Comparison of ENCODE assay signal across 29 cellular contexts in the genomic region with DNA sequence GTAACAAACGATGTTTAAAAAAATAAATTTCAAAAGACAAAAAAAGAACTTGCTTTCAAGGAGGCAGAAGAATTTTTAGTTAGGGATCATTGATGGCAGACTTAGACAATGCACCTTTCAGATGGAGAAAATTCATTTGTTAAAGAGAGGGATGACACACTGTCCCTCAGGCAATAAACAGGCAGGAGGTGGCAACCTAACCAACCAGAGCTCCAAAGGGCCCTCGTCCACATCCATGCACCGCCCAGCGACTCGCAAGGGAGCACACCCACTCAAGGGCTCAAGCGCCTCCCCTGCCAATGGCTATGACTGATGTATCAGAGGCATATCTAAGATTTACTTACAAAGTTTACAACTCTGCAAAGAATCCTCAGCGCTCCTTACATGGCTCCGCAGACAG.
"Had no signal": no experiment of that assay in that cellular context is flagged by ENCODE, and none has a peak within 500 bp of the region (broad histone marks: within the 10 kb centered on the region; RNA-seq: fewer than 3 reads in every experiment).

No MANE protein-coding gene starts in this region.

- DNase-seq: activated B cell treated with CpG ODN at 0.5 μM for 24 hours; activated CD4-positive, alpha-beta T cell treated with anti-CD3 and anti-CD28 coated beads, Interleukin-2, amount 50 U/mL, for 1 hour; activated CD8-positive, alpha-beta T cell treated with anti-CD3 and anti-CD28 coated beads for 36 hours; activated naive CD4-positive, alpha-beta T cell; activated T-cell treated with anti-CD3 and anti-CD28 coated beads for 4 hours; activated T-cell treated with anti-CD3 and anti-CD28 coated beads, Interleukin-2, amount 50 U/mL, for 72 hours; endodermal cell; heart left ventricle; hypothalamus; naive thymus-derived CD8-positive, alpha-beta T cell; nucleus accumbens; pancreas; retina; stimulated activated CD4-positive, alpha-beta T cell treated with anti-CD3 and anti-CD28 coated beads, Interleukin-4, amount 100 ng/mL, for 24 hours; stomach; thyroid gland; upper lobe of left lung had no signal

- H3K27me3 ChIP-seq: breast epithelium, heart left ventricle, pancreas, stomach, thyroid gland, upper lobe of left lung, vagina had no signal

- H3K27ac ChIP-seq: breast epithelium, heart left ventricle, pancreas, prostate gland, skin epidermis, stomach, thyroid gland, upper lobe of left lung, vagina had no signal

- H3K27ac Mint-ChIP-seq: activated B cell treated with CpG ODN at 0.5 μM for 24 hours; activated CD8-positive, alpha-beta T cell treated with anti-CD3 and anti-CD28 coated beads for 36 hours; activated T-cell treated with anti-CD3 and anti-CD28 coated beads, Interleukin-2, amount 50 U/mL, for 72 hours; dendritic cell treated with granulocyte-macrophage colony-stimulating factor and Interleukin-4, amounts not matched to agents 40 ng/mL and 50 ng/mL, for 4 days; endodermal cell; memory B cell; stimulated activated memory B cell treated with anti-CD40 and anti-IgM and Interleukin-4, amounts not matched to agents 10 μg/mL and 1 μg/mL and 100 μg/mL, for 72 hours; T-helper 2 cell treated with Interferon-gamma antibody and Interleukin-4, amounts not matched to agents 5 μg/mL and 100 μg/mL, for 36 hours had no signal

- H3K4me3 Mint-ChIP-seq: activated B cell treated with CpG ODN at 0.5 μM for 24 hours; activated CD8-positive, alpha-beta T cell treated with anti-CD3 and anti-CD28 coated beads for 36 hours; activated T-cell treated with anti-CD3 and anti-CD28 coated beads, Interleukin-2, amount 50 U/mL, for 72 hours; central memory CD8-positive, alpha-beta T cell; dendritic cell treated with granulocyte-macrophage colony-stimulating factor and Interleukin-4, amounts not matched to agents 40 ng/mL and 50 ng/mL, for 4 days; endodermal cell; memory B cell; naive thymus-derived CD8-positive, alpha-beta T cell; neural crest cell; stimulated activated memory B cell treated with anti-CD40 and anti-IgM and Interleukin-4, amounts not matched to agents 10 μg/mL and 1 μg/mL and 100 μg/mL, for 72 hours; T-helper 2 cell treated with Interferon-gamma antibody and Interleukin-4, amounts not matched to agents 5 μg/mL and 100 μg/mL, for 36 hours had no signal

- H3K4me1 Mint-ChIP-seq: activated B cell treated with CpG ODN at 0.5 μM for 24 hours; stimulated activated memory B cell treated with anti-CD40 and anti-IgM and Interleukin-4, amounts not matched to agents 10 μg/mL and 1 μg/mL and 100 μg/mL, for 72 hours had no signal

- H3K27me3 Mint-ChIP-seq: activated B cell treated with CpG ODN at 0.5 μM for 24 hours; activated CD8-positive, alpha-beta T cell treated with anti-CD3 and anti-CD28 coated beads for 36 hours; central memory CD8-positive, alpha-beta T cell; dendritic cell treated with granulocyte-macrophage colony-stimulating factor and Interleukin-4, amounts not matched to agents 40 ng/mL and 50 ng/mL, for 4 days; memory B cell; naive thymus-derived CD8-positive, alpha-beta T cell; stimulated activated memory B cell treated with anti-CD40 and anti-IgM and Interleukin-4, amounts not matched to agents 10 μg/mL and 1 μg/mL and 100 μg/mL, for 72 hours had no signal

- ATAC-seq: activated CD8-positive, alpha-beta T cell treated with anti-CD3 and anti-CD28 coated beads for 36 hours; activated naive CD4-positive, alpha-beta T cell treated with anti-CD3 and anti-CD28 coated beads, Interleukin-2, amount 50 U/mL, for 72 hours; activated T-cell treated with anti-CD3 and anti-CD28 coated beads, Interleukin-2, amount 50 U/mL, for 72 hours; heart left ventricle; naive thymus-derived CD8-positive, alpha-beta T cell; pancreas; sciatic nerve; stimulated activated memory B cell treated with anti-CD40 and anti-IgM and Interleukin-4, amounts not matched to agents 10 μg/mL and 1 μg/mL and 100 μg/mL, for 72 hours had no signal

- H3K36me3 Mint-ChIP-seq: activated naive CD4-positive, alpha-beta T cell treated with anti-CD3 and anti-CD28 coated beads, Interleukin-2, amount 50 U/mL, for 72 hours had no signal

- H3K4me1 ChIP-seq: breast epithelium, heart left ventricle, pancreas, prostate gland, stomach, upper lobe of left lung, vagina had no signal

- H3K9me3 ChIP-seq: breast epithelium, heart left ventricle, pancreas, prostate gland, stomach, thyroid gland, upper lobe of left lung, vagina had no signal

- H3K36me3 ChIP-seq: breast epithelium, prostate gland had no signal

- H3K4me3 ChIP-seq: breast epithelium, heart left ventricle, pancreas, prostate gland, skin epidermis, stomach, thyroid gland, upper lobe of left lung, vagina had no signal

- H3K9me3 Mint-ChIP-seq: activated B cell treated with CpG ODN at 0.5 μM for 24 hours; activated CD8-positive, alpha-beta T cell treated with anti-CD3 and anti-CD28 coated beads for 36 hours; activated naive CD4-positive, alpha-beta T cell treated with anti-CD3 and anti-CD28 coated beads, Interleukin-2, amount 50 U/mL, for 72 hours; activated T-cell treated with anti-CD3 and anti-CD28 coated beads, Interleukin-2, amount 50 U/mL, for 72 hours; central memory CD8-positive, alpha-beta T cell; dendritic cell treated with granulocyte-macrophage colony-stimulating factor and Interleukin-4, amounts not matched to agents 40 ng/mL and 50 ng/mL, for 4 days; endodermal cell; memory B cell; naive thymus-derived CD8-positive, alpha-beta T cell; neural crest cell; stimulated activated memory B cell treated with anti-CD40 and anti-IgM and Interleukin-4, amounts not matched to agents 10 μg/mL and 1 μg/mL and 100 μg/mL, for 72 hours; T-helper 2 cell treated with Interferon-gamma antibody and Interleukin-4, amounts not matched to agents 5 μg/mL and 100 μg/mL, for 36 hours had no signal
